ENCODE assay signal across 8 cellular contexts in genomic region chr7:96320437-96320836, GRCh38. TPM values are rescaled to one million over a fixed set of nuclear protein-coding genes. Genes with fewer than 3 reads are reported as not detected.
DNase-seq lines count a peak whose midpoint lies in the region; ATAC-seq, FAIRE-seq and TF ChIP-seq lines count a peak whose summit lies in the region.

No MANE protein-coding gene starts in this region.

- FAIRE-seq in endothelial cell of umbilical vein (lab: Jason Lieb, UNC): no peak

- no peak for TF ChIP-seq POLR2A in endothelial cell of umbilical vein (IDR thresholded peaks at IDR 0.05; ENCODE audit: low read depth, low read length)

- H2AFZ ChIP-seq in endothelial cell of umbilical vein (ENCODE audit: low read depth, low read length): no peak overlapping the region

- H3K36me3 ChIP-seq in endothelial cell of umbilical vein (ENCODE audit: control insufficient read depth in 2 of 2, extremely low read depth in 1 of 2, insufficient read depth in 2 of 2, low read length in 2 of 2): no peaks in the 10 kb centered on the region
- no peaks in the 10 kb centered on the region for H3K36me3 ChIP-seq in skeletal muscle tissue (ENCODE audit: control insufficient read depth in 3 of 3, insufficient read depth in 3 of 3, low read length in 3 of 3)

- H3K27ac ChIP-seq in endothelial cell of umbilical vein (ENCODE audit: insufficient read depth, low read depth, low read length): no peak overlapping the region
- H3K27ac ChIP-seq in skeletal muscle tissue (ENCODE audit: low read depth, low read length): peak overlapping the region; percentile 97

- DNase-seq in MV-4-11 (lab: John Stamatoyannopoulos, UW): peak; percentile 50
- DNase-seq in endothelial cell of umbilical vein (ENCODE audit: low read depth, low spot score): no peak
- DNase-seq in NCI-H2029 treated with DMSO at 0.1 percent for 48 hours (lab: John Stamatoyannopoulos, UW): no peak
- DNase-seq in left lobe of liver (ENCODE audit: low spot score): no peak
- no peak for DNase-seq in hypothalamus (lab: John Stamatoyannopoulos, UW)

- H3K9ac ChIP-seq in endothelial cell of umbilical vein (replicated peaks; ENCODE audit: extremely low read depth, insufficient read depth, low read length): peak overlapping the region; percentile 90
- peak overlapping the region in 1 of 3 donors; percentile 95 for H3K9ac ChIP-seq in skeletal muscle tissue (ENCODE audit: low read depth in 1 of 3, low read length in 3 of 3)

- CTCF ChIA-PET in endothelial cell of umbilical vein (lab: Charles Lee): interaction anchor here (1.0 kb wide), 1 partner anchor 15 kb away, joined by 3 read pairs; no protein-coding TSS in a partner anchor

- no peak for TF ChIP-seq CTCF in endothelial cell of umbilical vein (IDR thresholded peaks at IDR 0.05; ENCODE audit: extremely low read depth in 1 of 2, insufficient read depth in 1 of 2, low read depth in 1 of 2, low read length in 2 of 2)

- H3K4me3 ChIP-seq in endothelial cell of umbilical vein (replicated peaks in 1 of 3; ENCODE audit: insufficient read depth in 1 of 3, low read depth in 1 of 3, low read length in 3 of 3): no peak overlapping the region
- H3K4me3 ChIP-seq in skeletal muscle tissue (ENCODE audit: low read length in 3 of 3): peak overlapping the region in 2 of 3 donors; percentile 84 to 85

- ATAC-seq in GM18502 (IDR thresholded peaks at IDR 0.05; ENCODE audit: poor library complexity, unreplicated experiment) (peak; percentile 51), GM21737 (IDR thresholded peaks at IDR 0.05; ENCODE audit: unreplicated experiment) (peak; percentile 38), left lobe of liver (no peak)

- no peaks in the 10 kb centered on the region for H3K9me1 ChIP-seq in endothelial cell of umbilical vein (replicated peaks; ENCODE audit: control insufficient read depth, extremely low read depth, insufficient read depth, low read length)

- no TSS peak for BruUV-seq in endothelial cell of umbilical vein (replicated peaks; lab: Mats Ljungman, UMichigan)

- no peaks in the 10 kb centered on the region for H4K20me1 ChIP-seq in endothelial cell of umbilical vein (replicated peaks; ENCODE audit: control insufficient read depth, extremely low read depth, insufficient read depth, low read length)

- peak overlapping the region; percentile 67 for H3K4me2 ChIP-seq in endothelial cell of umbilical vein (ENCODE audit: insufficient read depth, low read length)

- peaks cover 14% of the 10 kb centered on the region for H3K4me1 ChIP-seq in endothelial cell of umbilical vein (ENCODE audit: control insufficient read depth, extremely low read depth, insufficient read depth, low read length)
- peaks cover 17 to 33% (median 21%) of the 10 kb centered on the region in 3 donors for H3K4me1 ChIP-seq in skeletal muscle tissue (ENCODE audit: control insufficient read depth in 3 of 3, insufficient read depth in 3 of 3, low read length in 3 of 3)

- intact Hi-C loops in endothelial cell of umbilical vein (cut with micrococcal nuclease): loop anchor here (5.0 to 10.0 kb wide), 5 partner anchors 98 to 687 kb away; partner anchors contain the start of genes DLX6 and SEM1

- H3K27me3 ChIP-seq in endothelial cell of umbilical vein (ENCODE audit: control insufficient read depth in 2 of 2, insufficient read depth in 2 of 2, low read length in 2 of 2): no peaks in the 10 kb centered on the region
- no peaks in the 10 kb centered on the region for H3K27me3 ChIP-seq in skeletal muscle tissue (ENCODE audit: control insufficient read depth in 3 of 3, insufficient read depth in 3 of 3, low read length in 3 of 3)

- dilution Hi-C loops in endothelial cell of umbilical vein (cut with MboI; ENCODE audit: extremely low pct_ligation_motif_present, low sequenced_read_pairs): no loop called here

- H3K79me2 ChIP-seq in endothelial cell of umbilical vein (ENCODE audit: control insufficient read depth, insufficient read depth, low read length): peaks cover 12% of the 10 kb centered on the region

- H3K9me3 ChIP-seq in endothelial cell of umbilical vein (replicated peaks; ENCODE audit: control insufficient read depth, insufficient read depth, low read length): no peaks in the 10 kb centered on the region
- H3K9me3 ChIP-seq in skeletal muscle tissue (ENCODE audit: control insufficient read depth in 3 of 3, low read length in 3 of 3): no peaks in the 10 kb centered on the region

- POLR2A ChIA-PET in endothelial cell of umbilical vein (lab: Charles Lee): no interaction called here

TF ChIP-seq in endothelial cell of umbilical vein, 7 proteins besides CTCF, POLR2A, EP300 and RAD21:
- TF ChIP-seq POLR2AphosphoS5 (IDR thresholded peaks at IDR 0.05; ENCODE audit: insufficient read depth, low read depth, low read length) (no peak), MAX (IDR thresholded peaks at IDR 0.05; ENCODE audit: insufficient read depth, insufficient read length) (no peak), JUN (IDR thresholded peaks at IDR 0.05; ENCODE audit: borderline replicate concordance, insufficient read depth, insufficient read length, low read depth) (no peak), GATA2 (IDR thresholded peaks at IDR 0.05; ENCODE audit: insufficient read depth, insufficient read length, low read depth, low read length) (no peak), MYC (IDR thresholded peaks at IDR 0.05; ENCODE audit: low read depth, low read length) (no peak), EZH2 (IDR thresholded peaks at IDR 0.05; ENCODE audit: borderline replicate concordance, low read depth, low read length, severe bottlenecking) (no peak), FOS (IDR thresholded peaks at IDR 0.05; ENCODE audit: borderline replicate concordance, insufficient read depth, low read length) (no peak)

RNA-seq across cellular contexts. Expression of gene SLC25A13, which starts 1.5 kb away (rescaled TPM):
- total RNA-seq in endothelial cell of umbilical vein (34.4 and 36.1 TPM in 2 replicates), skeletal muscle tissue (21.9 TPM), left lobe of liver (96.4 TPM)
- 12.4 and 13.2 TPM in 2 replicates for polyA plus RNA-seq in endothelial cell of umbilical vein
- polyA plus RNA-seq in endothelial cell of umbilical vein (2011; cell fraction: cytosol; rRNA removed): 15.2 and 16.0 TPM in 2 replicates
- 33.9 and 37.1 TPM in 2 replicates for polyA plus RNA-seq in endothelial cell of umbilical vein (2011; cell fraction: nucleus; rRNA removed)
- polyA plus RNA-seq in endothelial cell of umbilical vein (2012): 14.3 and 26.4 TPM in 2 replicates
- 23.5 and 28.2 TPM in 2 replicates for polyA minus RNA-seq in endothelial cell of umbilical vein
- polyA minus RNA-seq in endothelial cell of umbilical vein (2011; cell fraction: cytosol; rRNA and poly(A)+ RNA removed): 21.8 TPM
- polyA minus RNA-seq in endothelial cell of umbilical vein (2011; cell fraction: nucleus; rRNA and poly(A)+ RNA removed): 29.1 and 38.5 TPM in 2 replicates

Comparison
In these comparisons a context has a peak if more than half of its experiments do, and no peak if none do; other contexts are left out.
1. H3K4me3 ChIP-seq: peak in skeletal muscle tissue (2 of 3); none in endothelial cell of umbilical vein (0 of 3).